ENCODE assay signal across 1 cellular context in the genomic region with DNA sequence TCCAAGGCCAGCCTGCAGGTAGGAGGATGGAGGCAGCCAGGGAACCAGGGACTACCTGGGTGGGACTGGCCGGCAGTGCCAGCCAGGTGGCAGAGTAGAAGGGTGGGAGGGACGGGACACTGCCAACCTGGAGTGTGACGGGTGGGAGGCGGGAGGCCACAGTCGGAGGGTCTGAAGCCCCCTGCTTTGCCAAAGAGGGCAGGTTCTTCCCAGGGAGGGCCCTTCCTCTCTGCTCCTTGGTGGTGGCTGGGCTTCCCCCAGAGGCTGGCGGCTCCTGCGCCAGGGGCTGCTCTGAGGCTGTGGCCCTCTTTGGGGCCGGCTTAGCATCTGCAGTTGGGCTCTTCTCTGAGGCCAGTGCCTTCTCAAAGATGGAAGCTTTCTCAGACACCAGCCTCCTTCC.
TF ChIP-seq lines count a peak whose summit lies in the region.

No MANE protein-coding gene starts in this region.

TF ChIP-seq in A549, 52 proteins besides CTCF, POLR2A, EP300 and RAD21:
- TF ChIP-seq MYC (IDR thresholded peaks at IDR 0.05; ENCODE audit: borderline replicate concordance, low read length): no peak
TF ChIP-seq in A549: peak in this region for 0.
